Comparison of ENCODE assay signal across 8 cellular contexts in genomic region chr19:3108775-3109174, GRCh38. TPM values are rescaled to one million over a fixed set of nuclear protein-coding genes. Genes with fewer than 3 reads are reported as not detected.
DNase-seq lines count a peak whose midpoint lies in the region; ATAC-seq, FAIRE-seq and TF ChIP-seq lines count a peak whose summit lies in the region.

No MANE protein-coding gene starts in this region.

- intact Hi-C loops in testis (cut with DNase I; ENCODE audit: low total_unique reads), result no loop called here

- ATAC-seq in GM21717 (IDR thresholded peaks at IDR 0.05; ENCODE audit: unreplicated experiment), result no peak

- no peak overlapping the region for H3K27ac ChIP-seq in testis

- H3K4me1 ChIP-seq in testis, result peaks cover 15% of the 10 kb centered on the region

- no peak for FAIRE-seq in H54 (lab: Jason Lieb, UNC)

- peak; percentile 44 to 57 for DNase-seq in AML-193 (lab: John Stamatoyannopoulos, UW)
- peak; percentile 79 for DNase-seq in H54 (ENCODE audit: insufficient read length, low spot score)
- DNase-seq in NOMO-1 treated with DMSO at 0.1 percent for 48 hours (lab: John Stamatoyannopoulos, UW; ENCODE audit: unreplicated experiment), result peak; percentile 35
- peak; percentile 29 for DNase-seq in activated CD8-positive, alpha-beta memory T cell treated with anti-CD3 and anti-CD28 coated beads, Interleukin-2, amount 50 U/mL, for 1 hour (ENCODE audit: extremely low read depth)
- peak; percentile 67 for DNase-seq in epithelial cell of esophagus (ENCODE audit: low read depth)
- DNase-seq in testis, result peak; percentile 75

- no peaks in the 10 kb centered on the region for H3K27me3 Mint-ChIP-seq in nephron (ENCODE audit: low read depth)

- peak; percentile 89 for TF ChIP-seq CTCF in epithelial cell of esophagus (IDR thresholded peaks at IDR 0.05; ENCODE audit: insufficient read depth, low read depth, low read length, missing control alignments)
- TF ChIP-seq CTCF in nephron (IDR thresholded peaks at IDR 0.05; ENCODE audit: unreplicated experiment in 3 of 3), result peak; percentile 52 to 66 (median 59)
- peak; percentile 26 to 70 (median 67) for TF ChIP-seq CTCF in testis (IDR thresholded peaks at IDR 0.05)

- peaks cover 5% of the 10 kb centered on the region for H3K4me1 Mint-ChIP-seq in nephron

- 52 to 62% methylated on average over 5 of the region's 5 CpGs for WGBS in testis, 2 donors

- H3K27me3 ChIP-seq in testis, result no peaks in the 10 kb centered on the region

- H3K4me3 Mint-ChIP-seq in nephron, result no peak overlapping the region

- no peaks in the 10 kb centered on the region for H3K9me3 ChIP-seq in testis

- no peak overlapping the region for H3K27ac Mint-ChIP-seq in nephron

- TF ChIP-seq POLR2A in H54 (IDR thresholded peaks at IDR 0.05; ENCODE audit: low read depth, low read length) (no peak), testis (IDR thresholded peaks at IDR 0.05) (no peak)

- H3K4me3 ChIP-seq in epithelial cell of esophagus (ENCODE audit: low read length) (no peak overlapping the region), testis (no peak overlapping the region)

- H3K36me3 ChIP-seq in testis (ENCODE audit: low read depth, missing control alignments), result no peaks in the 10 kb centered on the region

- no peaks in the 10 kb centered on the region for H3K9me3 Mint-ChIP-seq in nephron

- H3K36me3 Mint-ChIP-seq in nephron (ENCODE audit: low read depth), result peaks cover 8% of the 10 kb centered on the region

RNA-seq across cellular contexts. Expression of gene GNA11, which starts 14.6 kb away (rescaled TPM):
- total RNA-seq in testis, result 100 to 1,000 TPM; 113 to 122 TPM
- 125 TPM for polyA plus RNA-seq in testis (ENCODE audit: insufficient read depth, low read depth, low replicate concordance)

RNA-seq across cellular contexts. Expression of gene GNA15, which starts 27.1 kb away (rescaled TPM):
- total RNA-seq in testis, result 1 to 10 TPM; 2.5 to 3.6 TPM
- 4.0 TPM for polyA plus RNA-seq in testis (ENCODE audit: insufficient read depth, low read depth, low replicate concordance)

RNA-seq across cellular contexts. Expression of gene TLE5, which starts 46.5 kb away (rescaled TPM):
- total RNA-seq in testis, result 100 to 1,000 TPM; 354 to 539 TPM
- 314 TPM for polyA plus RNA-seq in testis (ENCODE audit: insufficient read depth, low read depth, low replicate concordance)

Comparison
In these comparisons a context has a peak if more than half of its experiments do, and no peak if none do; other contexts are left out.
1. DNase-seq: peak in every context shown above with its lines; median percentile 79 in H54; 75 in testis; 67 in epithelial cell of esophagus; 50 in AML-193; 35 in NOMO-1 treated with DMSO at 0.1 percent for 48 hours; 29 in activated CD8-positive, alpha-beta memory T cell treated with anti-CD3 and anti-CD28 coated beads, Interleukin-2, amount 50 U/mL, for 1 hour.